8 cellular contexts compared by ENCODE assay signal in genomic region chr9:122264360-122265264, GRCh38. TPM values are rescaled to one million over a fixed set of nuclear protein-coding genes. Genes with fewer than 3 reads are reported as not detected.
DNase-seq lines count a peak whose midpoint lies in the region; ATAC-seq and TF ChIP-seq lines count a peak whose summit lies in the region.

MRRF (plus strand) TSS chr9:122264882; CDS start chr9:122270892, 6,010 bp downstream.
RBM18 (minus strand) TSS chr9:122264840; CDS start chr9:122261492, 3,348 bp downstream.

- peak within 1 kb of the TSS; percentile 99 for H3K27ac Mint-ChIP-seq in activated T-helper 2 cell treated with anti-CD3 and anti-CD28 coated beads, Interferon-gamma antibody, Interleukin-2, Interleukin-4, amounts not matched to agents 10 μg/mL and 5 μg/mL and 100 μg/mL, durations not matched to agents 14 hours and 24 hours and 36 hours
- H3K27ac Mint-ChIP-seq in natural killer cell: peak within 1 kb of the TSS; percentile 99 to 100

- H3K27ac ChIP-seq in DOHH2 (ENCODE audit: low read depth, low read length) (peak within 1 kb of the TSS; percentile 93), KOPT-K1 (ENCODE audit: low read depth, low read length, poor library complexity, severe bottlenecking) (peak within 1 kb of the TSS; percentile 76)

- H3K27me3 Mint-ChIP-seq in activated T-helper 2 cell treated with anti-CD3 and anti-CD28 coated beads, Interferon-gamma antibody, Interleukin-2, Interleukin-4, amounts not matched to agents 10 μg/mL and 5 μg/mL and 100 μg/mL, durations not matched to agents 14 hours and 24 hours and 36 hours (ENCODE audit: low read depth): no peaks in the 10 kb centered on the region
- no peaks in the 10 kb centered on the region for H3K27me3 Mint-ChIP-seq in natural killer cell (ENCODE audit: low read depth in 2 of 2)

- peaks cover 36% of the 10 kb centered on the region for H3K4me1 Mint-ChIP-seq in activated T-helper 2 cell treated with anti-CD3 and anti-CD28 coated beads, Interferon-gamma antibody, Interleukin-2, Interleukin-4, amounts not matched to agents 10 μg/mL and 5 μg/mL and 100 μg/mL, durations not matched to agents 14 hours and 24 hours and 36 hours (ENCODE audit: low read depth)
- H3K4me1 Mint-ChIP-seq in natural killer cell: peaks cover 57% of the 10 kb centered on the region in 2 donors

- no peaks in the 10 kb centered on the region for H3K9me3 ChIP-seq in DOHH2 (ENCODE audit: control insufficient read depth, insufficient read depth, low read length)
- H3K9me3 ChIP-seq in KOPT-K1 (ENCODE audit: insufficient read depth, low read length, poor library complexity, severe bottlenecking): no peaks in the 10 kb centered on the region

- H3K9me2 ChIP-seq in DOHH2 (replicated peaks; ENCODE audit: control insufficient read depth, low read length): no peaks in the 10 kb centered on the region

- no peaks in the 10 kb centered on the region for H3K9me3 Mint-ChIP-seq in activated T-helper 2 cell treated with anti-CD3 and anti-CD28 coated beads, Interferon-gamma antibody, Interleukin-2, Interleukin-4, amounts not matched to agents 10 μg/mL and 5 μg/mL and 100 μg/mL, durations not matched to agents 14 hours and 24 hours and 36 hours
- H3K9me3 Mint-ChIP-seq in natural killer cell: no peaks in the 10 kb centered on the region

- peak within 1 kb of the TSS; percentile 85 for H3K4me3 ChIP-seq in DOHH2 (ENCODE audit: low read length)

- H3K36me3 Mint-ChIP-seq in activated T-helper 2 cell treated with anti-CD3 and anti-CD28 coated beads, Interferon-gamma antibody, Interleukin-2, Interleukin-4, amounts not matched to agents 10 μg/mL and 5 μg/mL and 100 μg/mL, durations not matched to agents 14 hours and 24 hours and 36 hours (ENCODE audit: low read depth): peaks cover 23% of the 10 kb centered on the region
- H3K36me3 Mint-ChIP-seq in natural killer cell: peaks cover 11% of the 10 kb centered on the region

- peak; percentile 97 for DNase-seq in RPMI8226
- DNase-seq in activated T-helper 2 cell treated with anti-CD3 and anti-CD28 coated beads, Interferon-gamma antibody, Interleukin-2, Interleukin-4, amounts not matched to agents 10 μg/mL and 5 μg/mL and 100 μg/mL, durations not matched to agents 14 hours and 24 hours and 36 hours (ENCODE audit: low spot score): peak; percentile 89
- DNase-seq in fibroblast of peridontal ligament (ENCODE audit: extremely low read depth): peak; percentile 88
- peak; percentile 96 for DNase-seq in natural killer cell
- peak; percentile 73 to 87 (median 81) for DNase-seq in stimulated activated naive CD4-positive, alpha-beta T cell (lab: John Stamatoyannopoulos, UW)

- H3K4me2 ChIP-seq in DOHH2 (ENCODE audit: low read length): peak within 1 kb of the TSS; percentile 91

- ATAC-seq in GM21786 (IDR thresholded peaks at IDR 0.05; ENCODE audit: unreplicated experiment) (peak; percentile 77), natural killer cell (peak; percentile 78 to 91 (median 82))

- H3K4me3 Mint-ChIP-seq in activated T-helper 2 cell treated with anti-CD3 and anti-CD28 coated beads, Interferon-gamma antibody, Interleukin-2, Interleukin-4, amounts not matched to agents 10 μg/mL and 5 μg/mL and 100 μg/mL, durations not matched to agents 14 hours and 24 hours and 36 hours (ENCODE audit: low read depth): peak within 1 kb of the TSS; percentile 97
- peak within 1 kb of the TSS; percentile 99 for H3K4me3 Mint-ChIP-seq in natural killer cell

- H4K20me1 ChIP-seq in DOHH2 (ENCODE audit: control insufficient read depth, insufficient read depth, low read depth, low read length): no peaks in the 10 kb centered on the region

- H3K4me1 ChIP-seq in DOHH2 (ENCODE audit: control insufficient read depth, low read length): peaks cover 50% of the 10 kb centered on the region

- H3K27me3 ChIP-seq in DOHH2 (ENCODE audit: control insufficient read depth, low read length): no peaks in the 10 kb centered on the region

- intact Hi-C loops in activated T-helper 2 cell treated with anti-CD3 and anti-CD28 coated beads, Interferon-gamma antibody, Interleukin-2, Interleukin-4, amounts not matched to agents 10 μg/mL and 5 μg/mL and 100 μg/mL, durations not matched to agents 14 hours and 24 hours and 36 hours (cut with micrococcal nuclease): loop anchor here (1.0 to 2.0 kb wide), 3 partner anchors 105 to 564 kb away; partner anchors contain the start of genes MORN5, NDUFA8, PDCL and TTLL11
- intact Hi-C loops in natural killer cell (cut with micrococcal nuclease): loop anchor here (1.0 to 10.0 kb wide), 4 partner anchors 105 to 550 kb away; partner anchors contain the start of genes MORN5, NDUFA8 and TTLL11

- H3K36me3 ChIP-seq in DOHH2 (ENCODE audit: control insufficient read depth, low read length) (peaks cover 62% of the 10 kb centered on the region), KOPT-K1 (ENCODE audit: insufficient read depth, low read length) (peaks cover 23% of the 10 kb centered on the region)

- TF ChIP-seq CTCF in DOHH2 (IDR thresholded peaks at IDR 0.05; ENCODE audit: low read depth, low read length, poor library complexity, severe bottlenecking) (no peak), natural killer cell (IDR thresholded peaks at IDR 0.05) (no peak)

- H3F3A ChIP-seq in DOHH2 (ENCODE audit: control insufficient read depth, insufficient read depth): peaks cover 16% of the 10 kb centered on the region

- H3K79me2 ChIP-seq in DOHH2 (ENCODE audit: control insufficient read depth, low read length): peaks cover 94% of the 10 kb centered on the region

RNA-seq across cellular contexts. Expression of gene MRRF, which starts in this region (rescaled TPM):
- total RNA-seq in activated T-helper 2 cell treated with anti-CD3 and anti-CD28 coated beads, Interferon-gamma antibody, Interleukin-2, Interleukin-4, amounts not matched to agents 10 μg/mL and 5 μg/mL and 100 μg/mL, durations not matched to agents 14 hours and 24 hours and 36 hours: 57.0 and 58.8 TPM in 2 replicates
- 10 to 100 TPM; 17.7 to 29.9 (median 21.3) TPM for total RNA-seq in natural killer cell

RNA-seq across cellular contexts. Expression of gene RBM18, which starts in this region (rescaled TPM):
- total RNA-seq in activated T-helper 2 cell treated with anti-CD3 and anti-CD28 coated beads, Interferon-gamma antibody, Interleukin-2, Interleukin-4, amounts not matched to agents 10 μg/mL and 5 μg/mL and 100 μg/mL, durations not matched to agents 14 hours and 24 hours and 36 hours: 19.4 and 21.9 TPM in 2 replicates
- 10 to 100 TPM; 24.9 to 30.9 (median 29.7) TPM for total RNA-seq in natural killer cell

Comparison
In these comparisons a context has a peak if more than half of its experiments do, and no peak if none do; other contexts are left out.
1. Peak in every context shown above with its lines: DNase-seq, ATAC-seq, H3K4me3 ChIP-seq and H3K27ac ChIP-seq.